Comparison of ENCODE assay signal across 8 cellular contexts in the genomic region with DNA sequence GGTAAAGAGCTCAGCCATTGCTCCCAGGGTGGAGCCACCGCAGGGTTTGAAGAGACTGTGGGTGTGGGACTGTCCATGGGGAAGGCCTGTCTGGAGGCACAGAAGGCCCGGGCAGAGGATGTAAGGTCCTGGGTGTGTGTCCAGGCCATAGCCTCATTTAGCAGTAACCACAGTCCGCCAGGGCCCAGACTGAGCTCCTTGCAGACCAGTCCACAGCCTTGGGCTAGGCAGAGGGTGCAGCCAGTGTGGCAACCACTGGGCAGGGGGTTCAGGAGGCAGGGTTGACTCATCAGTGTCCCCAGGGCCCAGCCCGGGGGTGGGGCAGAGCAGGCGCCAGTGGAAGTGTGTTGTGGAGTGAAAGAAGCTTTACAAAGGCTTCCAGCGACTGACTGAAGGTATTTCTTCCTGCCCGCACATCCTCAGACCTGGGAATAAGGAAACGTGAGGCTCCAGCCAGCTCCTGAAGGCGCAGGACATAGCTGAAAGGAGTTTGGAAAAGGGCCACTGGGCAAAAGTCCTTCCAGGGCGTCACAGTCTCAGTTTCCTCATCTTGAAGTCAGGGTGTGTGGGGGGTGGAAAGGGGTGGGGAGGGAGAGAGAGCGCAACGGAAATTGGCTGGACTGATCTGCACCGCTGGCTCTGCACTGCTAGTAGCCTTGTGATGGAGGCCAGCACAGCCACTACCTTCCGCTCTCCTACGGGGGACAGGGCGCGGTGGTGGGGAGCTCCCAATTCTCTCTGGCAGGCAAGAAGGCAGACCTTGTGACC. TPM values are rescaled to one million over a fixed set of nuclear protein-coding genes. Genes with fewer than 3 reads are reported as not detected.
DNase-seq lines count a peak whose midpoint lies in the region; ATAC-seq and TF ChIP-seq lines count a peak whose summit lies in the region.

No MANE protein-coding gene starts in this region.

- no peak overlapping the region for H3K27ac ChIP-seq in DND-41 (ENCODE audit: low read length)
- no peak overlapping the region for H3K27ac ChIP-seq in H9 (ENCODE audit: insufficient read length, low read depth, low read length)
- peak overlapping the region; percentile 73 for H3K27ac ChIP-seq in SJSA1
- peak overlapping the region in 58 of 59 donors; percentile 27 to 98 (median 90) for H3K27ac ChIP-seq in dorsolateral prefrontal cortex
- peak overlapping the region; percentile 83 to 86 for H3K27ac ChIP-seq in tibial artery

- no peaks in the 10 kb centered on the region for H3K36me3 ChIP-seq in DND-41 (ENCODE audit: insufficient read depth, low read length)
- H3K36me3 ChIP-seq in SJSA1 = no peaks in the 10 kb centered on the region
- H3K36me3 ChIP-seq in tibial artery = no peaks in the 10 kb centered on the region

- no peak for DNase-seq in DND-41
- peak; percentile 50 for DNase-seq in H9
- DNase-seq in SJSA1 (ENCODE audit: low read depth in 1 of 2, low spot score in 2 of 2) = no peak
- DNase-seq in dorsolateral prefrontal cortex = peak in 8 of 10 donors; percentile 37 to 63 (median 55)
- DNase-seq in lung microvascular endothelial cell (ENCODE audit: low read depth in 2 of 2) = peak; percentile 15 to 28
- DNase-seq in tibial artery = peak; percentile 78 to 91
- no peak for DNase-seq in KBM-7

- peak overlapping the region; percentile 87 for H3K14ac ChIP-seq in H9 (ENCODE audit: insufficient read depth, low read length)

- H3K9ac ChIP-seq in DND-41 (ENCODE audit: low read depth, low read length) = peak overlapping the region; percentile 62
- peak overlapping the region; percentile 76 for H3K9ac ChIP-seq in H9 (ENCODE audit: extremely low read depth, insufficient read length, low read length)

- TF ChIP-seq CTCF in DND-41 (IDR thresholded peaks at IDR 0.05; ENCODE audit: borderline replicate concordance, extremely low read depth, low read length, poor library complexity, severe bottlenecking) = no peak
- TF ChIP-seq CTCF in H9 (conservative IDR thresholded peaks at IDR 0.05) = no peak
- peak in 2 of 56 donors; percentile 9 to 11 for TF ChIP-seq CTCF in dorsolateral prefrontal cortex (IDR thresholded peaks at IDR 0.05 in 54 of 56, conservative IDR thresholded peaks at IDR 0.05 in 2 of 56; ENCODE audit: low read depth in 1 of 56, partially characterized antibody in 56 of 56)
- peak in 1 of 2 experiments; percentile 26 for TF ChIP-seq CTCF in tibial artery (IDR thresholded peaks at IDR 0.05)

- no peaks in the 10 kb centered on the region; a peak in 1 of 7 replicates for H3K36me3 Mint-ChIP-seq in H9 (ENCODE audit: insufficient read depth in 1 of 3, low read depth in 3 of 3)

- no peaks in the 10 kb centered on the region for H3K79me1 ChIP-seq in H9 (ENCODE audit: insufficient read depth, low read depth, low read length, poor library complexity, severe bottlenecking)

- ATAC-seq in DND-41 (ENCODE audit: insufficient read depth, low read depth) = no peak
- ATAC-seq in GM21515 (IDR thresholded peaks at IDR 0.05; ENCODE audit: unreplicated experiment) = no peak

- H3K4me1 ChIP-seq in DND-41 (ENCODE audit: insufficient read depth, low read length) (peaks cover 39% of the 10 kb centered on the region), H9 (ENCODE audit: insufficient read depth, low read length) (no peaks in the 10 kb centered on the region), SJSA1 (replicated peaks) (peaks cover 5% of the 10 kb centered on the region), tibial artery (peaks cover 0 to 18% (median 12%) of the 10 kb centered on the region in 4 donors)

- no peak overlapping the region for H4K91ac ChIP-seq in H9 (ENCODE audit: insufficient read length, low read depth, low read length)

- intact Hi-C loops in dorsolateral prefrontal cortex (cut with DNase I) (loop anchor here (2.0 to 10.0 kb wide), 3 partner anchors 147 to 339 kb away; partner anchors contain the start of genes GVQW3 (in 2 of the 2) and THAP12 (in 2 of the 2)), tibial artery (cut with DNase I; ENCODE audit: low total_unique reads) (loop anchor here (2.0 to 10.0 kb wide), 2 partner anchors 25 to 151 kb away; partner anchors contain the start of genes GVQW3 and THAP12)

- no CpG with 5 or more reads among the region's 17 CpGs for WGBS in H9 (ENCODE audit: extremely low coverage, insufficient read length, low lambda C conversion rate)

- peak overlapping the region in 1 of 2 experiments; percentile 94; a peak in 2 of 4 replicates for H3K4me3 ChIP-seq in DND-41 (ENCODE audit: low read depth in 1 of 2, low read length in 2 of 2)
- H3K4me3 ChIP-seq in SJSA1 = peak overlapping the region; percentile 69
- H3K4me3 ChIP-seq in dorsolateral prefrontal cortex = peak overlapping the region; percentile 53 to 95 (median 85)
- peak overlapping the region; percentile 77 to 83 for H3K4me3 ChIP-seq in tibial artery

- peaks cover 22% of the 10 kb centered on the region for H3K27me3 Mint-ChIP-seq in H9 (ENCODE audit: low read depth)

- no peak overlapping the region for H2BK120ac ChIP-seq in H9 (ENCODE audit: low read depth, low read length, poor library complexity, severe bottlenecking)

- H3K4me1 Mint-ChIP-seq in H9 = peaks cover 9 to 28% of the 10 kb centered on the region in 2 experiments; a peak in 3 of 4 replicates

- H3T11ph ChIP-seq in H9 (ENCODE audit: low read length) = no peak overlapping the region

- H3K9me3 ChIP-seq in DND-41 (ENCODE audit: insufficient read depth, low read length, severe bottlenecking) = no peaks in the 10 kb centered on the region
- no peaks in the 10 kb centered on the region for H3K9me3 ChIP-seq in H9 (ENCODE audit: control insufficient read depth, low read depth, low read length)
- no peaks in the 10 kb centered on the region for H3K9me3 ChIP-seq in SJSA1 (replicated peaks)
- no peaks in the 10 kb centered on the region for H3K9me3 ChIP-seq in tibial artery

- in situ Hi-C loops in KBM-7 (cut with MboI; ENCODE audit: low pct_unique_long_range_greater_than_20kb, low sequenced_read_pairs) = no loop called here

- peak overlapping the region; percentile 75 for H2AFZ ChIP-seq in DND-41 (ENCODE audit: low read depth, low read length)
- peak overlapping the region; percentile 26 for H2AFZ ChIP-seq in H9 (ENCODE audit: low read length)

- peaks cover 10% of the 10 kb centered on the region for H3K23me2 ChIP-seq in H9 (ENCODE audit: insufficient read length, low read depth, low read length, poor library complexity, severe bottlenecking)

- peak overlapping the region in 2 of 3 experiments; percentile 70 to 99; a peak in 3 of 7 replicates for H3K27ac Mint-ChIP-seq in H9

- H4K20me1 ChIP-seq in DND-41 (ENCODE audit: insufficient read depth, low read length) (peaks cover 11% of the 10 kb centered on the region), H9 (ENCODE audit: control insufficient read depth, insufficient read depth, insufficient read length) (no peaks in the 10 kb centered on the region)

- H2AK5ac ChIP-seq in H9 (ENCODE audit: insufficient read length, low read length) = no peak overlapping the region

- H4K8ac ChIP-seq in H9 (replicated peaks; ENCODE audit: insufficient read length, low read depth, low read length) = no peak overlapping the region

- no peak overlapping the region for H2BK5ac ChIP-seq in H9 (ENCODE audit: insufficient read length, low read length)

- H3K18ac ChIP-seq in H9 (ENCODE audit: insufficient read length, low read depth, low read length) = peak overlapping the region; percentile 90

- no peak overlapping the region for H3K56ac ChIP-seq in H9 (ENCODE audit: insufficient read length, low read depth, low read length)

- H3K23ac ChIP-seq in H9 (ENCODE audit: insufficient read length, low read depth, low read length) = no peak overlapping the region

- no peak overlapping the region for H4K5ac ChIP-seq in H9 (ENCODE audit: insufficient read length, low read depth, low read length)

- H3K9me3 Mint-ChIP-seq in H9 = peaks cover 6 to 7% of the 10 kb centered on the region in 2 experiments; a peak in 2 of 5 replicates

- H3K27me3 ChIP-seq in DND-41 (ENCODE audit: insufficient read depth, low read length, poor library complexity) = peaks cover 3% of the 10 kb centered on the region
- no peaks in the 10 kb centered on the region for H3K27me3 ChIP-seq in H9 (ENCODE audit: insufficient read depth, low read length)
- H3K27me3 ChIP-seq in SJSA1 (replicated peaks) = no peaks in the 10 kb centered on the region
- no peaks in the 10 kb centered on the region for H3K27me3 ChIP-seq in dorsolateral prefrontal cortex
- peaks cover 0 to 2% of the 10 kb centered on the region in 2 donors for H3K27me3 ChIP-seq in tibial artery

- peak overlapping the region; percentile 37; the same call in 1 of the 2 replicates for H3K4ac ChIP-seq in H9 (ENCODE audit: low read depth, low read length)

- no peak overlapping the region for H2BK15ac ChIP-seq in H9 (ENCODE audit: low read depth, low read length)

- H3K79me2 ChIP-seq in DND-41 (ENCODE audit: insufficient read depth, low read length) (no peaks in the 10 kb centered on the region), H9 (ENCODE audit: insufficient read depth, low read length) (no peaks in the 10 kb centered on the region)

- H3K4me3 Mint-ChIP-seq in H9 = peak overlapping the region; percentile 100

- peak overlapping the region; percentile 94 for H3K4me2 ChIP-seq in DND-41 (ENCODE audit: insufficient read depth, low read length)
- peak overlapping the region; percentile 73 for H3K4me2 ChIP-seq in H9 (ENCODE audit: insufficient read depth, insufficient read length, low read length)

- no peak overlapping the region for H2BK12ac ChIP-seq in H9 (ENCODE audit: insufficient read length, low read depth, low read length)

- H2BK20ac ChIP-seq in H9 (ENCODE audit: low read depth, low read length, poor library complexity, severe bottlenecking) = no peak overlapping the region

RNA-seq across cellular contexts. Expression of gene WNT11, which starts 27.8 kb away (rescaled TPM):
- total RNA-seq in H9 (2021) (0.18 TPM in 1 of 2 replicates, not detected in the other), dorsolateral prefrontal cortex (1 to 10 TPM in 77 of 120 experiments, under 1 TPM in 39, not detected in 4; 0.25 to 6.2 (median 1.2) TPM), lung microvascular endothelial cell (0.40 TPM in 1 of 2 replicates, not detected in the other)
- not detected in 2 replicates for total RNA-seq in SJSA1 (2014; rRNA removed; shearing (Covaris generic))

Comparison
In these comparisons a context has a peak if more than half of its experiments do, and no peak if none do; other contexts are left out.
1. DNase-seq: peak in H9 (single experiment), dorsolateral prefrontal cortex (8 of 10), lung microvascular endothelial cell (2 of 2) and tibial artery (2 of 2); none in DND-41 (single experiment), SJSA1 (0 of 2) and KBM-7 (single experiment).
2. H3K27ac ChIP-seq: peak in SJSA1 (single experiment), dorsolateral prefrontal cortex (58 of 59) and tibial artery (2 of 2); none in DND-41 (single experiment) and H9 (single experiment).